ENCODE assay signal across 2 cellular contexts in genomic region chr11:9606799-9607510, GRCh38.
TF ChIP-seq lines count a peak whose summit lies in the region.

No MANE protein-coding gene starts in this region.

TF ChIP-seq in IMR-90, 13 proteins besides CTCF, POLR2A, EP300 and RAD21:
- TF ChIP-seq BHLHE40 (IDR thresholded peaks at IDR 0.05; ENCODE audit: low read depth, low read length) (no peak), USF2 (IDR thresholded peaks at IDR 0.05; ENCODE audit: low read depth, low read length) (no peak), CHD1 (IDR thresholded peaks at IDR 0.05; ENCODE audit: low read depth, low read length) (no peak), MAZ (IDR thresholded peaks at IDR 0.05; ENCODE audit: borderline replicate concordance, low read depth, low read length) (no peak)

TF ChIP-seq in WTC11, 78 proteins besides CTCF, POLR2A, EP300 and RAD21:
- TF ChIP-seq NR3C1 (CRISPR knock-in tag; conservative IDR thresholded peaks at IDR 0.05; ENCODE audit: low read depth) (no peak), CREM (CRISPR knock-in tag; IDR thresholded peaks at IDR 0.05) (0 out of 2 replicates have a peak, but pooled peaks have one; percentile 33), MAX (CRISPR knock-in tag; IDR thresholded peaks at IDR 0.05) (no peak), USF1 (CRISPR knock-in tag; IDR thresholded peaks at IDR 0.05) (no peak)
